Comparison of ENCODE assay signal across 1 cellular context in the genomic region with DNA sequence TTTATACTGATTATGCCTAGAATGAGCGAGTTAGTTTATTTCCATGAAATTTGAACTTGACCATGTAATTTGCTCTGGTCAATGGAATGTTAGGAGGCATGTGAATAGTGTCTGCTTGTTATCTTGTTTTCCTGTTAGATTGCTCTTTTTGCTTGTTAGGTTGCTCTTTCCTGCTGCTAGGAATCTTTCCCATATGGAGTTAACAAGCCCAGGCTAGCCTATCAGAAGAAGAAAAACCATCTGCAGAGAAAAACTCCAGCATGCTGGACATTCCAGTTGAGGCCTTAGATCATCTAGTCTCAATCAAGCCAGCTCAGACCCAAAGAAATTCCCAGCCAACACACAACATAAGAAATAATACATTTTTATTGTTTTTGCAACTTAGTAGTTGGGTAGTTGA.
TF ChIP-seq lines count a peak whose summit lies in the region.

No MANE protein-coding gene starts in this region.

TF ChIP-seq in IMR-90, 13 proteins besides CTCF, POLR2A, EP300 and RAD21 (continued from another document):
- TF ChIP-seq, protein P1, sequence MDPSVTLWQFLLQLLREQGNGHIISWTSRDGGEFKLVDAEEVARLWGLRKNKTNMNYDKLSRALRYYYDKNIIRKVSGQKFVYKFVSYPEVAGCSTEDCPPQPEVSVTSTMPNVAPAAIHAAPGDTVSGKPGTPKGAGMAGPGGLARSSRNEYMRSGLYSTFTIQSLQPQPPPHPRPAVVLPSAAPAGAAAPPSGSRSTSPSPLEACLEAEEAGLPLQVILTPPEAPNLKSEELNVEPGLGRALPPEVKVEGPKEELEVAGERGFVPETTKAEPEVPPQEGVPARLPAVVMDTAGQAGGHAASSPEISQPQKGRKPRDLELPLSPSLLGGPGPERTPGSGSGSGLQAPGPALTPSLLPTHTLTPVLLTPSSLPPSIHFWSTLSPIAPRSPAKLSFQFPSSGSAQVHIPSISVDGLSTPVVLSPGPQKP (IDR thresholded peaks at IDR 0.05; ENCODE audit: borderline replicate concordance, low read depth, low read length) = no peak
- TF ChIP-seq RCOR1 (IDR thresholded peaks at IDR 0.05; ENCODE audit: insufficient replicate concordance, low read length) = no peak
- no peak for TF ChIP-seq RFX5 (IDR thresholded peaks at IDR 0.05; ENCODE audit: low read depth, low read length)
